33 cellular contexts compared by ENCODE assay signal in genomic region chr5:68970617-68971016, GRCh38.
"Had no signal": no experiment of that assay in that cellular context is flagged by ENCODE, and none has a peak within 500 bp of the region (broad histone marks: within the 10 kb centered on the region; RNA-seq: fewer than 3 reads in every experiment).

No MANE protein-coding gene starts in this region.

- H3K9me3 Mint-ChIP-seq: endodermal cell had no signal

- H3K4me3 Mint-ChIP-seq: activated B cell treated with CpG ODN at 0.5 μM for 24 hours; activated CD8-positive, alpha-beta T cell treated with anti-CD3 and anti-CD28 coated beads for 36 hours; activated naive CD4-positive, alpha-beta T cell treated with anti-CD3 and anti-CD28 coated beads for 36 hours; activated naive CD4-positive, alpha-beta T cell treated with anti-CD3 and anti-CD28 coated beads, Interleukin-2, amount 50 U/mL, for 24 hours; activated naive CD8-positive, alpha-beta T cell treated with anti-CD3 and anti-CD28 coated beads for 36 hours; activated naive CD8-positive, alpha-beta T cell treated with anti-CD3 and anti-CD28 coated beads, Interleukin-2, amount 50 U/mL, for 24 hours; activated T-cell treated with anti-CD3 and anti-CD28 coated beads, Interleukin-2, amount 50 U/mL, for 4 hours; activated T-helper 1 cell treated with anti-CD3 and anti-CD28 coated beads, Interleukin-12 subunit alpha, Interleukin-12 subunit beta, Interleukin-2, Interleukin-4 antibody, amounts not matched to agents 30 ng/mL and 10 ng/mL and 1 ng/mL, durations not matched to agents 14 hours and 24 hours and 36 hours; brain; central memory CD8-positive, alpha-beta T cell; dendritic cell treated with granulocyte-macrophage colony-stimulating factor and Interleukin-4, amounts not matched to agents 40 ng/mL and 50 ng/mL, for 4 days; endodermal cell; T-helper 17 cell; T-helper 2 cell treated with Interferon-gamma antibody and Interleukin-4, amounts not matched to agents 5 μg/mL and 100 μg/mL, for 36 hours had no signal

- H3K27ac ChIP-seq: ascending aorta, coronary artery, foreskin keratinocyte, gastrocnemius medialis, heart right ventricle, WERI-Rb-1 had no signal

- H3K27ac Mint-ChIP-seq: activated B cell treated with CpG ODN at 0.5 μM for 24 hours; activated CD8-positive, alpha-beta T cell treated with anti-CD3 and anti-CD28 coated beads for 36 hours; activated naive CD4-positive, alpha-beta T cell treated with anti-CD3 and anti-CD28 coated beads for 36 hours; activated naive CD4-positive, alpha-beta T cell treated with anti-CD3 and anti-CD28 coated beads, Interleukin-2, amount 50 U/mL, for 24 hours; activated naive CD8-positive, alpha-beta T cell treated with anti-CD3 and anti-CD28 coated beads for 36 hours; activated naive CD8-positive, alpha-beta T cell treated with anti-CD3 and anti-CD28 coated beads, Interleukin-2, amount 50 U/mL, for 24 hours; activated T-helper 1 cell treated with anti-CD3 and anti-CD28 coated beads, Interleukin-12 subunit alpha, Interleukin-12 subunit beta, Interleukin-2, Interleukin-4 antibody, amounts not matched to agents 30 ng/mL and 10 ng/mL and 1 ng/mL, durations not matched to agents 14 hours and 24 hours and 36 hours; activated T-helper 2 cell treated with anti-CD3 and anti-CD28 coated beads, Interferon-gamma antibody, Interleukin-2, Interleukin-4, amounts not matched to agents 10 μg/mL and 5 μg/mL and 100 μg/mL, durations not matched to agents 14 hours and 24 hours and 36 hours; brain; dendritic cell treated with granulocyte-macrophage colony-stimulating factor and Interleukin-4, amounts not matched to agents 40 ng/mL and 50 ng/mL, for 4 days; endodermal cell; T-helper 17 cell; T-helper 2 cell treated with Interferon-gamma antibody and Interleukin-4, amounts not matched to agents 5 μg/mL and 100 μg/mL, for 36 hours had no signal

- H3K36me3 ChIP-seq: ascending aorta, gastrocnemius medialis, heart right ventricle, WERI-Rb-1 had no signal

- H3K36me3 Mint-ChIP-seq: activated naive CD8-positive, alpha-beta T cell treated with anti-CD3 and anti-CD28 coated beads for 36 hours; brain had no signal

- ATAC-seq: activated CD4-positive, CD25-positive, alpha-beta regulatory T cell treated with anti-CD3 and anti-CD28 coated beads, Interleukin-2, amount 50 U/mL, for 24 hours; activated CD8-positive, alpha-beta T cell treated with anti-CD3 and anti-CD28 coated beads for 36 hours; activated naive CD8-positive, alpha-beta T cell treated with anti-CD3 and anti-CD28 coated beads, Interleukin-2, amount 50 U/mL, for 24 hours; activated T-cell treated with anti-CD3 and anti-CD28 coated beads, Interleukin-2, amount 50 U/mL, for 4 hours; esophagus mucosa; foreskin keratinocyte; gastrocnemius medialis; heart right ventricle; T-helper 17 cell had no signal

- H3K4me1 ChIP-seq: ascending aorta, foreskin keratinocyte, gastrocnemius medialis, heart right ventricle had no signal

- H3K27me3 Mint-ChIP-seq: activated naive CD8-positive, alpha-beta T cell treated with anti-CD3 and anti-CD28 coated beads, Interleukin-2, amount 50 U/mL, for 24 hours; brain; dendritic cell treated with granulocyte-macrophage colony-stimulating factor and Interleukin-4, amounts not matched to agents 40 ng/mL and 50 ng/mL, for 4 days had no signal

- DNase-seq: activated B cell treated with CpG ODN at 0.5 μM for 24 hours; activated CD4-positive, alpha-beta T cell treated with anti-CD3 and anti-CD28 coated beads for 48 hours; activated CD4-positive, alpha-beta T cell treated with anti-CD3 and anti-CD28 coated beads, Interleukin-2, amount 50 U/mL, for 1 hour; activated CD4-positive, alpha-beta T cell treated with anti-CD3 and anti-CD28 coated beads, Interleukin-2, amount 50 U/mL, for 48 hours; activated CD8-positive, alpha-beta memory T cell treated with anti-CD3 and anti-CD28 coated beads for 24 hours; activated CD8-positive, alpha-beta T cell treated with anti-CD3 and anti-CD28 coated beads for 36 hours; activated effector memory CD4-positive, alpha-beta T cell treated with anti-CD3 and anti-CD28 coated beads, Interleukin-2, amount 50 U/mL, for 16 hours; activated naive CD4-positive, alpha-beta T cell treated with anti-CD3 and anti-CD28 coated beads for 36 hours; activated naive CD8-positive, alpha-beta T cell treated with anti-CD3 and anti-CD28 coated beads for 36 hours; activated naive CD8-positive, alpha-beta T cell treated with anti-CD3 and anti-CD28 coated beads, Interleukin-2, amount 50 U/mL, for 24 hours; activated T-cell treated with anti-CD3 and anti-CD28 coated beads, Interleukin-2, amount 50 U/mL, for 4 hours; dorsolateral prefrontal cortex; effector memory CD4-positive, alpha-beta T cell; endodermal cell; gastrocnemius medialis; glutamatergic neuron; heart right ventricle; T-helper 1 cell; T-helper 17 cell; T1000; WERI-Rb-1 had no signal

- H3K27me3 ChIP-seq: ascending aorta, dorsolateral prefrontal cortex, gastrocnemius medialis had no signal

- H3K4me3 ChIP-seq: ascending aorta, coronary artery, dorsolateral prefrontal cortex, gastrocnemius medialis, heart right ventricle had no signal

- H3K4me1 Mint-ChIP-seq: activated B cell treated with CpG ODN at 0.5 μM for 24 hours; activated naive CD4-positive, alpha-beta T cell treated with anti-CD3 and anti-CD28 coated beads, Interleukin-2, amount 50 U/mL, for 24 hours; activated naive CD8-positive, alpha-beta T cell treated with anti-CD3 and anti-CD28 coated beads for 36 hours; activated naive CD8-positive, alpha-beta T cell treated with anti-CD3 and anti-CD28 coated beads, Interleukin-2, amount 50 U/mL, for 24 hours; brain; central memory CD8-positive, alpha-beta T cell; endodermal cell had no signal
